In the genomic region with DNA sequence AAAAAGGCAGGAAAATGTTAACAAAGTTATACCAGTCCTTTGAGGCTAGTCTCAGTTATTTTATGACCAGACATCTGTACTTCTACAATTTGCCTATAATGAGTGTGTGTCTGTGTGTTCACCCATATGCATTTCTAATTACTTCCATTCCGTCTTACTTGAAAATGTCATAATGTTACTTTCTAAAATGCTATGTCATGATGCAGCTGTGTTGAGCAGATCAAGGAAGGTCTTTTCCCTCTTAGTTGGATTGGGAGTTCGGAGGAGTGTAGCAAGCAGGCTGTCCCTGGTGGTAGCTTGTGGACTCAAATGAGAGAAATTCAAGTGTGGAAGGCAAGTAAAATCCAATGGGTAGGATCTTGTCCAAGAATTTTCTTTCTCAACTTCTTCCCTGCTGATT, we compare ENCODE assay signal across 1 cellular context.
TF ChIP-seq lines count a peak whose summit lies in the region.

No MANE protein-coding gene starts in this region.

TF ChIP-seq in WTC11, 78 proteins besides CTCF, POLR2A, EP300 and RAD21:
- no peak for TF ChIP-seq ZNF416 (CRISPR knock-in tag; IDR thresholded peaks at IDR 0.05)
- TF ChIP-seq SMAD3 (CRISPR knock-in tag; IDR thresholded peaks at IDR 0.05; ENCODE audit: borderline replicate concordance) = no peak
- TF ChIP-seq PREB (CRISPR knock-in tag; IDR thresholded peaks at IDR 0.05; ENCODE audit: borderline replicate concordance) = no peak
- no peak for TF ChIP-seq TEAD1 (CRISPR knock-in tag; IDR thresholded peaks at IDR 0.05)
- TF ChIP-seq USF1 (CRISPR knock-in tag; IDR thresholded peaks at IDR 0.05) = no peak
- no peak for TF ChIP-seq SMAD4 (CRISPR knock-in tag; IDR thresholded peaks at IDR 0.05)
- TF ChIP-seq ZBTB43 (CRISPR knock-in tag; IDR thresholded peaks at IDR 0.05) = no peak
- TF ChIP-seq, protein P1, sequence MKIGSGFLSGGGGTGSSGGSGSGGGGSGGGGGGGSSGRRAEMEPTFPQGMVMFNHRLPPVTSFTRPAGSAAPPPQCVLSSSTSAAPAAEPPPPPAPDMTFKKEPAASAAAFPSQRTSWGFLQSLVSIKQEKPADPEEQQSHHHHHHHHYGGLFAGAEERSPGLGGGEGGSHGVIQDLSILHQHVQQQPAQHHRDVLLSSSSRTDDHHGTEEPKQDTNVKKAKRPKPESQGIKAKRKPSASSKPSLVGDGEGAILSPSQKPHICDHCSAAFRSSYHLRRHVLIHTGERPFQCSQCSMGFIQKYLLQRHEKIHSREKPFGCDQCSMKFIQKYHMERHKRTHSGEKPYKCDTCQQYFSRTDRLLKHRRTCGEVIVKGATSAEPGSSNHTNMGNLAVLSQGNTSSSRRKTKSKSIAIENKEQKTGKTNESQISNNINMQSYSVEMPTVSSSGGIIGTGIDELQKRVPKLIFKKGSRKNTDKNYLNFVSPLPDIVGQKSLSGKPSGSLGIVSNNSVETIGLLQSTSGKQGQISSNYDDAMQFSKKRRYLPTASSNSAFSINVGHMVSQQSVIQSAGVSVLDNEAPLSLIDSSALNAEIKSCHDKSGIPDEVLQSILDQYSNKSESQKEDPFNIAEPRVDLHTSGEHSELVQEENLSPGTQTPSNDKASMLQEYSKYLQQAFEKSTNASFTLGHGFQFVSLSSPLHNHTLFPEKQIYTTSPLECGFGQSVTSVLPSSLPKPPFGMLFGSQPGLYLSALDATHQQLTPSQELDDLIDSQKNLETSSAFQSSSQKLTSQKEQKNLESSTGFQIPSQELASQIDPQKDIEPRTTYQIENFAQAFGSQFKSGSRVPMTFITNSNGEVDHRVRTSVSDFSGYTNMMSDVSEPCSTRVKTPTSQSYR (CRISPR knock-in tag; IDR thresholded peaks at IDR 0.05) = no peak
- no peak for TF ChIP-seq ZNF423 (CRISPR knock-in tag; IDR thresholded peaks at IDR 0.05)
- no peak for TF ChIP-seq TCF7 (CRISPR knock-in tag; IDR thresholded peaks at IDR 0.05; ENCODE audit: low read depth)
- no peak for TF ChIP-seq ATF1 (CRISPR knock-in tag; IDR thresholded peaks at IDR 0.05)
- TF ChIP-seq USF2 (CRISPR knock-in tag; IDR thresholded peaks at IDR 0.05) = no peak
